In genomic region chr6:15327271-15327670, GRCh38 we compare ENCODE assay signal across 1 cellular context.
TF ChIP-seq lines count a peak whose summit lies in the region.

No MANE protein-coding gene starts in this region.

TF ChIP-seq in GM12878, 131 proteins besides CTCF, POLR2A, EP300 and RAD21 (continued from another document):
- TF ChIP-seq REST (IDR thresholded peaks at IDR 0.05; ENCODE audit: low read depth, low read length) (no peak), ZNF622 (IDR thresholded peaks at IDR 0.05) (no peak), CHD4 (IDR thresholded peaks at IDR 0.05) (no peak), YBX1 (IDR thresholded peaks at IDR 0.05) (no peak), ZNF217 (IDR thresholded peaks at IDR 0.05) (no peak), TCF3 (IDR thresholded peaks at IDR 0.05; ENCODE audit: borderline replicate concordance, insufficient read depth, low read depth, low read length) (no peak), IKZF1 (conservative IDR thresholded peaks at IDR 0.05) (peak; percentile 34; the same call in 1 of the 2 replicates), SUPT20H (IDR thresholded peaks at IDR 0.05; ENCODE audit: borderline replicate concordance, control insufficient read depth, low read depth, low read length) (no peak), EED (IDR thresholded peaks at IDR 0.05; ENCODE audit: low read depth) (0 out of 2 replicates have a peak, but pooled peaks have one; percentile 37), ZNF24 (IDR thresholded peaks at IDR 0.05) (0 out of 2 replicates have a peak, but pooled peaks have one; percentile 18), MEF2B (IDR thresholded peaks at IDR 0.05; ENCODE audit: partially characterized antibody, poor library complexity, severe bottlenecking) (peak; percentile 16), MXI1 (IDR thresholded peaks at IDR 0.05; ENCODE audit: low read depth, low read length) (0 out of 2 replicates have a peak, but pooled peaks have one; percentile 58), ZNF207 (IDR thresholded peaks at IDR 0.05; ENCODE audit: borderline replicate concordance) (no peak), CUX1 (IDR thresholded peaks at IDR 0.05; ENCODE audit: insufficient replicate concordance, low read depth, low read length) (no peak), FOS (IDR thresholded peaks at IDR 0.05; ENCODE audit: borderline replicate concordance, extremely low read depth, insufficient read length) (no peak), BCL11A (IDR thresholded peaks at IDR 0.05; ENCODE audit: low read depth, low read length) (no peak), RUNX3 (IDR thresholded peaks at IDR 0.05; ENCODE audit: low read length) (no peak), RAD51 (IDR thresholded peaks at IDR 0.05) (no peak), ETV6 (conservative IDR thresholded peaks at IDR 0.05 in 1 of 2, IDR thresholded peaks at IDR 0.05 in 1 of 2; ENCODE audit: borderline replicate concordance in 1 of 2, low read depth in 1 of 2) (no peak), ELK1 (IDR thresholded peaks at IDR 0.05; ENCODE audit: low read depth, low read length) (no peak), HDAC6 (IDR thresholded peaks at IDR 0.05; ENCODE audit: unreplicated experiment) (no peak), BRCA1 (IDR thresholded peaks at IDR 0.05; ENCODE audit: low read depth, low read length) (no peak), ESRRA (IDR thresholded peaks at IDR 0.05; ENCODE audit: low read length) (no peak), DPF2 (IDR thresholded peaks at IDR 0.05) (no peak; the same call in 1 of the 2 replicates), IRF3 (IDR thresholded peaks at IDR 0.05) (no peak), IRF5 (IDR thresholded peaks at IDR 0.05; ENCODE audit: borderline replicate concordance) (no peak), HDGF (IDR thresholded peaks at IDR 0.05) (0 out of 2 replicates have a peak, but pooled peaks have one; percentile 75), TBL1XR1 (IDR thresholded peaks at IDR 0.05; ENCODE audit: low read depth, low read length) (no peak), BCL3 (IDR thresholded peaks at IDR 0.05; ENCODE audit: borderline replicate concordance, insufficient read depth, low read depth, low read length, poor library complexity, severe bottlenecking) (peak; percentile 61), ZNF384 (IDR thresholded peaks at IDR 0.05; ENCODE audit: borderline replicate concordance, low read depth, low read length) (0 out of 2 replicates have a peak, but pooled peaks have one; percentile 20), ATF2 (IDR thresholded peaks at IDR 0.05; ENCODE audit: low read length) (no peak), LARP7 (IDR thresholded peaks at IDR 0.05) (no peak)
